6 cellular contexts compared by ENCODE assay signal in genomic region chr14:26735811-26736210, GRCh38.
"Had no signal": no experiment of that assay in that cellular context is flagged by ENCODE, and none has a peak within 500 bp of the region (broad histone marks: within the 10 kb centered on the region; RNA-seq: fewer than 3 reads in every experiment).

No MANE protein-coding gene starts in this region.

- ATAC-seq: HepG2, K562 had no signal

- FAIRE-seq: HepG2, K562 had no signal

- DNase-seq: IMR-90, KBM-7, KG1 had no signal

- H3K27ac ChIP-seq: HL-60 had no signal

- H3K4me3 ChIP-seq: K562 had no signal
